In the genomic region with DNA sequence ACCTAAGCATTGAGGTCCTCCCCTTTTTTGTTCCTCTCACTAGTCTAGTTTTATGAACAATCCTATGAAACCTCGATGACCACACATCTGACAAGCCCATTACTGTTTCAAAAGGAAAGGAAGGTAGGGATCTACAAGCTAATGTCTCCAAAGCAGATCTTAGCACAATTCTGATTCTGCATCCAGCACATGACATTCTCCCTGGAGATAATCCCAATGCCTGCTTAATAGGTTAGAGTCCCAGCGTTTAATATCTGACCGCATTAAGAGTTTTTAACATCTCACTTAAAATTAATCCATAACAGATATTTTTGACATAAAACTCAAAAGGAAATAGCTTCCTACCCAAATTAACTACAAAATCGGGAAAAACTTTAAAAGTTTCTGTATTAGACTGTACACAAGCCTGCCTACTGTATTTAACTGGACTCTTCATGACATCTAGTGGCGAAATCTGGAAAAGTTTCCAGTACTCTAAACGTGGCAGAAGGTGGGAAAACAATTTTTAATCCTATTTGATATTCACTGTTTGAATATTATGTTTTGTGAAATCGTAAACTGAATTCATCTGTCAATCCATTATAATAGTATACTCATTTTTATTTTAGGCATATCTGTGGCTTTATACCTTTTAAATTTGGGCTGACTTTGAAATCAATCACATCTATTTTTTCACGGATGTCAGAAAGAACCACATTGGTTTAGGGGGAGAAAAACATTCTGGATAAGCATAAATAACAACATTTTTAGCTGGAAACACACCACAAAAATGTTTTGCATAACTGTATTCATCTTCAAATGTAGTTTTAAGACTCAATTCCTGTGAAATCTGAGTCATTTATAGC, we compare ENCODE assay signal across 8 cellular contexts.
DNase-seq lines count a peak whose midpoint lies in the region; ATAC-seq and TF ChIP-seq lines count a peak whose summit lies in the region.

No MANE protein-coding gene starts in this region.

- POLR2A ChIA-PET in WTC11 (lab: Charles Lee) = no interaction called here

- no peak overlapping the region for H3K27ac Mint-ChIP-seq in WTC11

- H3K4me1 ChIP-seq in GM23248 (ENCODE audit: insufficient read depth) (no peaks in the 10 kb centered on the region), skeletal muscle tissue (ENCODE audit: control insufficient read depth in 3 of 3, insufficient read depth in 3 of 3, low read length in 3 of 3) (peaks cover 8 to 21% (median 18%) of the 10 kb centered on the region in 3 donors)

- H3K27ac ChIP-seq in GM23248 (no peak overlapping the region), skeletal muscle tissue (ENCODE audit: low read depth, low read length) (peak overlapping the region; percentile 61)

- intact Hi-C loops in left ventricle myocardium superior (cut with micrococcal nuclease) = loop anchor here (5.0 to 10.0 kb wide), 3 partner anchors 791 to 1344 kb away; no protein-coding TSS in a partner anchor

- no peaks in the 10 kb centered on the region for H3K27me3 ChIP-seq in GM23248 (replicated peaks; ENCODE audit: insufficient read depth)
- H3K27me3 ChIP-seq in skeletal muscle tissue (ENCODE audit: control insufficient read depth in 3 of 3, insufficient read depth in 3 of 3, low read length in 3 of 3) = no peaks in the 10 kb centered on the region

- H3K4me2 ChIP-seq in GM23248 (ENCODE audit: unreplicated experiment) = peak overlapping the region; percentile 58

- no peaks in the 10 kb centered on the region for H3K79me2 ChIP-seq in GM23248 (ENCODE audit: insufficient read depth)

- no peak overlapping the region for H2AFZ ChIP-seq in GM23248

- ATAC-seq in WTC11 (peak; percentile 66), left ventricle myocardium superior (peak; percentile 88), HG03097 (IDR thresholded peaks at IDR 0.05; ENCODE audit: low FRiP score, unreplicated experiment) (no peak)

- H3K36me3 ChIP-seq in GM23248 (ENCODE audit: low read depth) = no peaks in the 10 kb centered on the region
- no peaks in the 10 kb centered on the region for H3K36me3 ChIP-seq in skeletal muscle tissue (ENCODE audit: control insufficient read depth in 3 of 3, insufficient read depth in 3 of 3, low read length in 3 of 3)

- peaks cover 18% of the 10 kb centered on the region for H3K4me1 Mint-ChIP-seq in WTC11

- 0 out of 2 replicates have a peak, but pooled peaks cover 2% of the 10 kb centered on the region for H3K27me3 Mint-ChIP-seq in WTC11 (ENCODE audit: low read depth)

- WGBS in GM23248 (ENCODE audit: low coverage in 1 of 2, low lambda C conversion rate in 2 of 2, missing lambda C conversion rate in 2 of 2), 2 experiments = 26 to 28% methylated on average over 8 of the region's 8 CpGs

- H3K4me3 ChIP-seq in GM23248 (no peak overlapping the region), skeletal muscle tissue (ENCODE audit: low read length in 3 of 3) (no peak overlapping the region)

- no peaks in the 10 kb centered on the region for H4K20me1 ChIP-seq in GM23248 (ENCODE audit: insufficient read depth)

- in situ Hi-C loops in GM23248 (cut with MboI) = loop anchor here (10.0 kb wide), 2 partner anchors 991 to 1341 kb away; a partner anchor contains a TSS

- no peaks in the 10 kb centered on the region for H3F3A ChIP-seq in GM23248 (ENCODE audit: insufficient read depth)

- no peaks in the 10 kb centered on the region for H3K9me3 ChIP-seq in GM23248 (ENCODE audit: low read depth)
- H3K9me3 ChIP-seq in skeletal muscle tissue (ENCODE audit: control insufficient read depth in 3 of 3, low read length in 3 of 3) = no peaks in the 10 kb centered on the region

- peak overlapping the region; percentile 3; the same call in 1 of the 2 replicates for H3K4me3 Mint-ChIP-seq in WTC11

- peaks cover 7% of the 10 kb centered on the region; the same call in 1 of the 2 replicates for H3K9me3 Mint-ChIP-seq in WTC11

- peak; percentile 62 for TF ChIP-seq CTCF in WTC11 (IDR thresholded peaks at IDR 0.05)

- peak; percentile 59 for DNase-seq in D341Med (ENCODE audit: low spot score)
- peak; percentile 77 for DNase-seq in GM23248
- DNase-seq in NCI-H146 treated with DMSO at 0.1 percent for 48 hours (lab: John Stamatoyannopoulos, UW; ENCODE audit: unreplicated experiment) = peak; percentile 40
- DNase-seq in WTC11 (ENCODE audit: low spot score) = no peak
- no peak for DNase-seq in left ventricle myocardium superior
- DNase-seq in activated effector memory CD4-positive, alpha-beta T cell treated with Interleukin-2 at 50 U/mL for 16 hours = no peak

- H3K9me2 ChIP-seq in GM23248 (ENCODE audit: insufficient read depth) = no peaks in the 10 kb centered on the region

- H3K9ac ChIP-seq in GM23248 (no peak overlapping the region), skeletal muscle tissue (ENCODE audit: low read depth in 1 of 3, low read length in 3 of 3) (no peak overlapping the region)

- CTCF ChIA-PET in WTC11 (lab: Charles Lee) = interaction anchor here (0.5 to 1.8 kb wide), 7 partner anchors 10 to 1191 kb away, joined by 3 to 6 read pairs (median 4); no protein-coding TSS in a partner anchor

- H3K36me3 Mint-ChIP-seq in WTC11 = no peaks in the 10 kb centered on the region

TF ChIP-seq in WTC11, 78 proteins besides CTCF, POLR2A, EP300 and RAD21 (continues in another document):
- TF ChIP-seq, protein P1, sequence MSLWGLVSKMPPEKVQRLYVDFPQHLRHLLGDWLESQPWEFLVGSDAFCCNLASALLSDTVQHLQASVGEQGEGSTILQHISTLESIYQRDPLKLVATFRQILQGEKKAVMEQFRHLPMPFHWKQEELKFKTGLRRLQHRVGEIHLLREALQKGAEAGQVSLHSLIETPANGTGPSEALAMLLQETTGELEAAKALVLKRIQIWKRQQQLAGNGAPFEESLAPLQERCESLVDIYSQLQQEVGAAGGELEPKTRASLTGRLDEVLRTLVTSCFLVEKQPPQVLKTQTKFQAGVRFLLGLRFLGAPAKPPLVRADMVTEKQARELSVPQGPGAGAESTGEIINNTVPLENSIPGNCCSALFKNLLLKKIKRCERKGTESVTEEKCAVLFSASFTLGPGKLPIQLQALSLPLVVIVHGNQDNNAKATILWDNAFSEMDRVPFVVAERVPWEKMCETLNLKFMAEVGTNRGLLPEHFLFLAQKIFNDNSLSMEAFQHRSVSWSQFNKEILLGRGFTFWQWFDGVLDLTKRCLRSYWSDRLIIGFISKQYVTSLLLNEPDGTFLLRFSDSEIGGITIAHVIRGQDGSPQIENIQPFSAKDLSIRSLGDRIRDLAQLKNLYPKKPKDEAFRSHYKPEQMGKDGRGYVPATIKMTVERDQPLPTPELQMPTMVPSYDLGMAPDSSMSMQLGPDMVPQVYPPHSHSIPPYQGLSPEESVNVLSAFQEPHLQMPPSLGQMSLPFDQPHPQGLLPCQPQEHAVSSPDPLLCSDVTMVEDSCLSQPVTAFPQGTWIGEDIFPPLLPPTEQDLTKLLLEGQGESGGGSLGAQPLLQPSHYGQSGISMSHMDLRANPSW (CRISPR knock-in tag; conservative IDR thresholded peaks at IDR 0.05; ENCODE audit: low read depth) = no peak
- TF ChIP-seq, protein P2, sequence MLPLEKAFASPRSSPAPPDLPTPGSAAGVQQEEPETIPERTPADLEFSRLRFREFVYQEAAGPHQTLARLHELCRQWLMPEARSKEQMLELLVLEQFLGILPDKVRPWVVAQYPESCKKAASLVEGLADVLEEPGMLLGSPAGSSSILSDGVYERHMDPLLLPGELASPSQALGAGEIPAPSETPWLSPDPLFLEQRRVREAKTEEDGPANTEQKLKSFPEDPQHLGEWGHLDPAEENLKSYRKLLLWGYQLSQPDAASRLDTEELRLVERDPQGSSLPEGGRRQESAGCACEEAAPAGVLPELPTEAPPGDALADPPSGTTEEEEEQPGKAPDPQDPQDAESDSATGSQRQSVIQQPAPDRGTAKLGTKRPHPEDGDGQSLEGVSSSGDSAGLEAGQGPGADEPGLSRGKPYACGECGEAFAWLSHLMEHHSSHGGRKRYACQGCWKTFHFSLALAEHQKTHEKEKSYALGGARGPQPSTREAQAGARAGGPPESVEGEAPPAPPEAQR (CRISPR knock-in tag; IDR thresholded peaks at IDR 0.05) = no peak
- TF ChIP-seq, protein P3, sequence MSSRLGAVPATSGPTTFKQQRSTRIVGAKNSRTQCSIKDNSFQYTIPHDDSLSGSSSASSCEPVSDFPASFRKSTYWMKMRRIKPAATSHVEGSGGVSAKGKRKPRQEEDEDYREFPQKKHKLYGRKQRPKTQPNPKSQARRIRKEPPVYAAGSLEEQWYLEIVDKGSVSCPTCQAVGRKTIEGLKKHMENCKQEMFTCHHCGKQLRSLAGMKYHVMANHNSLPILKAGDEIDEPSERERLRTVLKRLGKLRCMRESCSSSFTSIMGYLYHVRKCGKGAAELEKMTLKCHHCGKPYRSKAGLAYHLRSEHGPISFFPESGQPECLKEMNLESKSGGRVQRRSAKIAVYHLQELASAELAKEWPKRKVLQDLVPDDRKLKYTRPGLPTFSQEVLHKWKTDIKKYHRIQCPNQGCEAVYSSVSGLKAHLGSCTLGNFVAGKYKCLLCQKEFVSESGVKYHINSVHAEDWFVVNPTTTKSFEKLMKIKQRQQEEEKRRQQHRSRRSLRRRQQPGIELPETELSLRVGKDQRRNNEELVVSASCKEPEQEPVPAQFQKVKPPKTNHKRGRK (CRISPR knock-in tag; IDR thresholded peaks at IDR 0.05; ENCODE audit: borderline replicate concordance) = no peak
- TF ChIP-seq NR2C2 (CRISPR knock-in tag; IDR thresholded peaks at IDR 0.05) (no peak), GRHL2 (CRISPR knock-in tag; IDR thresholded peaks at IDR 0.05; ENCODE audit: insufficient replicate concordance, severe bottlenecking) (no peak), ZNF671 (CRISPR knock-in tag; IDR thresholded peaks at IDR 0.05) (no peak), ZNF317 (CRISPR knock-in tag; IDR thresholded peaks at IDR 0.05; ENCODE audit: borderline replicate concordance, low read depth) (no peak)
- TF ChIP-seq, protein P4, sequence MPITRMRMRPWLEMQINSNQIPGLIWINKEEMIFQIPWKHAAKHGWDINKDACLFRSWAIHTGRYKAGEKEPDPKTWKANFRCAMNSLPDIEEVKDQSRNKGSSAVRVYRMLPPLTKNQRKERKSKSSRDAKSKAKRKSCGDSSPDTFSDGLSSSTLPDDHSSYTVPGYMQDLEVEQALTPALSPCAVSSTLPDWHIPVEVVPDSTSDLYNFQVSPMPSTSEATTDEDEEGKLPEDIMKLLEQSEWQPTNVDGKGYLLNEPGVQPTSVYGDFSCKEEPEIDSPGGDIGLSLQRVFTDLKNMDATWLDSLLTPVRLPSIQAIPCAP (CRISPR knock-in tag; IDR thresholded peaks at IDR 0.05) = no peak

Comparison
In these comparisons a context has a peak if more than half of its experiments do, and no peak if none do; other contexts are left out.
1. DNase-seq: peak in D341Med (single experiment), GM23248 (single experiment) and NCI-H146 treated with DMSO at 0.1 percent for 48 hours (single experiment); none in WTC11 (single experiment), left ventricle myocardium superior (single experiment) and activated effector memory CD4-positive, alpha-beta T cell treated with Interleukin-2 at 50 U/mL for 16 hours (single experiment).